ENCODE assay signal across 8 cellular contexts in genomic region chr22:19290400-19291217, GRCh38. TPM values are rescaled to one million over a fixed set of nuclear protein-coding genes. Genes with fewer than 3 reads are reported as not detected.
DNase-seq lines count a peak whose midpoint lies in the region; ATAC-seq, FAIRE-seq and TF ChIP-seq lines count a peak whose summit lies in the region.

No MANE protein-coding gene starts in this region.

- H3K36me3 ChIP-seq in body of pancreas (replicated peaks in 1 of 2; ENCODE audit: insufficient read depth in 1 of 2, low read depth in 2 of 2) = no peaks in the 10 kb centered on the region
- no peaks in the 10 kb centered on the region for H3K36me3 ChIP-seq in liver (ENCODE audit: control insufficient read depth in 4 of 4, insufficient read depth in 3 of 4, low read depth in 1 of 4, low read length in 3 of 4)
- H3K36me3 ChIP-seq in transverse colon = no peaks in the 10 kb centered on the region

- intact Hi-C loops in body of pancreas (cut with DNase I) (no loop called here), transverse colon (cut with DNase I; ENCODE audit: low total_unique reads) (loop anchor here (1.0 to 5.0 kb wide), 2 partner anchors 30 to 1142 kb away; no protein-coding TSS in a partner anchor)

- ATAC-seq in body of pancreas = no peak
- ATAC-seq in HG03521 (IDR thresholded peaks at IDR 0.05; ENCODE audit: unreplicated experiment) = no peak

- TF ChIP-seq CTCF in body of pancreas (IDR thresholded peaks at IDR 0.05) (no peak), liver (IDR thresholded peaks at IDR 0.05; ENCODE audit: low read depth, low read length, missing input control) (no peak), transverse colon (IDR thresholded peaks at IDR 0.05) (no peak)

- 18 to 19% methylated on average over 27 of the region's 27 CpGs for WGBS in body of pancreas, 2 donors
- WGBS in liver = 28% methylated on average over 27 of the region's 27 CpGs
- 16 to 25% methylated on average over 4 to 27 of the region's 27 CpGs for WGBS in transverse colon (ENCODE audit: low coverage in 1 of 2), 2 donors

- H3K27me3 ChIP-seq in body of pancreas (no peaks in the 10 kb centered on the region), liver (ENCODE audit: control insufficient read depth in 4 of 4, insufficient read depth in 4 of 4, low read length in 3 of 4) (no peaks in the 10 kb centered on the region), transverse colon (peaks cover 9% of the 10 kb centered on the region)

- H3K4me3 ChIP-seq in body of pancreas = peak overlapping the region; percentile 77 to 98
- peak overlapping the region; percentile 42 to 92 (median 57) for H3K4me3 ChIP-seq in liver (ENCODE audit: low read depth in 1 of 3, low read length in 3 of 3)
- H3K4me3 ChIP-seq in transverse colon = peak overlapping the region; percentile 80 to 99 (median 94)

- DNase-seq in Caki2 (ENCODE audit: low read depth) (peak; percentile 16), KBM-7 (peak; percentile 39), body of pancreas (peak in 1 of 4 donors; percentile 16), transverse colon (no peak), GM19239 (ENCODE audit: insufficient read length, low spot score) (no peak)
- no peak for DNase-seq in activated CD4-positive, CD25-positive, alpha-beta regulatory T cell treated with anti-CD3 and anti-CD28 coated beads, Interleukin-2, amount 50 U/mL, for 72 hours

- peaks cover 17% of the 10 kb centered on the region for H3K4me1 ChIP-seq in body of pancreas
- H3K4me1 ChIP-seq in liver (ENCODE audit: control insufficient read depth in 4 of 4, insufficient read depth in 4 of 4, low read length in 3 of 4) = peaks cover 3 to 20% (median 15%) of the 10 kb centered on the region in 4 donors
- H3K4me1 ChIP-seq in transverse colon = peaks cover 5 to 16% (median 15%) of the 10 kb centered on the region in 4 donors

- no peaks in the 10 kb centered on the region for H3K9me3 ChIP-seq in body of pancreas
- no peaks in the 10 kb centered on the region for H3K9me3 ChIP-seq in liver (ENCODE audit: control insufficient read depth in 4 of 4, low read length in 3 of 4)
- no peaks in the 10 kb centered on the region for H3K9me3 ChIP-seq in transverse colon

- FAIRE-seq in GM19239 (lab: Jason Lieb, UNC) = no peak

- no peak for TF ChIP-seq POLR2A in body of pancreas (IDR thresholded peaks at IDR 0.05)
- no peak for TF ChIP-seq POLR2A in transverse colon (IDR thresholded peaks at IDR 0.05)

- no peak for TF ChIP-seq EP300 in transverse colon (IDR thresholded peaks at IDR 0.05; ENCODE audit: low read depth)

- H3K27ac ChIP-seq in body of pancreas (peak overlapping the region in 1 of 4 donors; percentile 78), liver (ENCODE audit: low read depth in 1 of 2, low read length in 2 of 2) (no peak overlapping the region), transverse colon (peak overlapping the region; percentile 73 to 89 (median 80))

- H3K9ac ChIP-seq in liver (ENCODE audit: low read depth in 1 of 2, low read length in 2 of 2) = no peak overlapping the region

- in situ Hi-C loops in Caki2 (cut with HindIII; ENCODE audit: low pct_unique_long_range_greater_than_20kb, low sequenced_read_pairs) = no loop called here
- in situ Hi-C loops in KBM-7 (cut with MboI; ENCODE audit: low pct_unique_long_range_greater_than_20kb, low sequenced_read_pairs) = no loop called here
- in situ Hi-C loops in transverse colon (cut with MboI; ENCODE audit: low pct_ligation_motif_present in 1 of 4, low pct_unique_long_range_greater_than_20kb in 1 of 4, low sequenced_read_pairs in 3 of 4) = no loop called here

- no peak for TF ChIP-seq RAD21 in liver (IDR thresholded peaks at IDR 0.05)

TF ChIP-seq in liver, 16 proteins besides CTCF, POLR2A, EP300 and RAD21:
- TF ChIP-seq NR2F2 (IDR thresholded peaks at IDR 0.05) (no peak), REST (IDR thresholded peaks at IDR 0.05) (no peak), YY1 (IDR thresholded peaks at IDR 0.05) (no peak), JUND (IDR thresholded peaks at IDR 0.05) (no peak), RXRA (IDR thresholded peaks at IDR 0.05) (no peak), HNF4A (conservative IDR thresholded peaks at IDR 0.05) (no peak), FOXA2 (IDR thresholded peaks at IDR 0.05) (no peak), GABPA (IDR thresholded peaks at IDR 0.05 in 1 of 2, conservative IDR thresholded peaks at IDR 0.05 in 1 of 2) (no peak)
- TF ChIP-seq, protein P1, sequence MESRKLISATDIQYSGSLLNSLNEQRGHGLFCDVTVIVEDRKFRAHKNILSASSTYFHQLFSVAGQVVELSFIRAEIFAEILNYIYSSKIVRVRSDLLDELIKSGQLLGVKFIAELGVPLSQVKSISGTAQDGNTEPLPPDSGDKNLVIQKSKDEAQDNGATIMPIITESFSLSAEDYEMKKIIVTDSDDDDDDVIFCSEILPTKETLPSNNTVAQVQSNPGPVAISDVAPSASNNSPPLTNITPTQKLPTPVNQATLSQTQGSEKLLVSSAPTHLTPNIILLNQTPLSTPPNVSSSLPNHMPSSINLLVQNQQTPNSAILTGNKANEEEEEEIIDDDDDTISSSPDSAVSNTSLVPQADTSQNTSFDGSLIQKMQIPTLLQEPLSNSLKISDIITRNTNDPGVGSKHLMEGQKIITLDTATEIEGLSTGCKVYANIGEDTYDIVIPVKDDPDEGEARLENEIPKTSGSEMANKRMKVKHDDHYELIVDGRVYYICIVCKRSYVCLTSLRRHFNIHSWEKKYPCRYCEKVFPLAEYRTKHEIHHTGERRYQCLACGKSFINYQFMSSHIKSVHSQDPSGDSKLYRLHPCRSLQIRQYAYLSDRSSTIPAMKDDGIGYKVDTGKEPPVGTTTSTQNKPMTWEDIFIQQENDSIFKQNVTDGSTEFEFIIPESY (IDR thresholded peaks at IDR 0.05) = no peak

RNA-seq across cellular contexts. Expression of gene CLTCL1, which starts 0.9 kb away (rescaled TPM):
- total RNA-seq in Caki2 (2014; rRNA removed; shearing (Covaris generic); ENCODE audit: low replicate concordance) = 1.5 and 2.9 TPM in 2 replicates
- 1 to 10 TPM in 1 of 2 donors, under 1 TPM in 1; 0.66 to 2.3 TPM for total RNA-seq in body of pancreas
- 1 to 10 TPM; 2.7 to 4.8 TPM for total RNA-seq in liver
- polyA plus RNA-seq in liver = 1 to 10 TPM; 2.0 to 2.4 TPM
- 1 to 10 TPM; 3.8 to 8.6 (median 5.6) TPM for total RNA-seq in transverse colon

Comparison
In these comparisons a context has a peak if more than half of its experiments do, and no peak if none do; other contexts are left out.
1. DNase-seq: peak in Caki2 (single experiment) and KBM-7 (single experiment); none in transverse colon (single experiment), activated CD4-positive, CD25-positive, alpha-beta regulatory T cell treated with anti-CD3 and anti-CD28 coated beads, Interleukin-2, amount 50 U/mL, for 72 hours (single experiment) and GM19239 (single experiment).
2. H3K27ac ChIP-seq: peak in transverse colon (4 of 4); none in liver (0 of 2).
3. Peak in every context shown above with its lines, with median percentiles within 50 percentile points of each other: H3K4me3 ChIP-seq.